In the genomic region with DNA sequence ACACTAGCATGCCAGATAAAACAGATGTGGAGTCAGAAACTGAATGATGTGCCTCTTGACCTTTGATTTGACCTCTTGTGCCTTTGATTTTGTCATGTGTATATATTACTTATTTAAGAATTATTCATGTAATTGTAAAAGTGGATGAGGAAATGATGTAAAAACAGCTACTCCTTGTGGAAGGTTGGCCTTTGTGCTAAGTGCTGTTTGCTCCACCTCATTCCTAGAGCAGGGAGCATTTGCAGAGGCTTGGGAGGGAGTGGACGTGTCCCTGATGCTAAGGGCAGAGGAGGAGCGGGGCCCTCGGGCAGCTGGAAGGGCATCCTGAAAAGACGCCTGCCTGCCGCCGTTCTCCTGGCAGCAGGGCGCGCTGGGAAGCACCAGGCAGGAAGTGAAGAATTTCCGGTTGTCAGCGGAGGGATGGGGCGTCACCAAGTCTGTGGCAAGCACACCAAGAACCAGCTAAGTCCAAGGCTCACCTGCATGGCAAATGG, we compare ENCODE assay signal across 8 cellular contexts.
DNase-seq lines count a peak whose midpoint lies in the region; ATAC-seq and TF ChIP-seq lines count a peak whose summit lies in the region.

No MANE protein-coding gene starts in this region.

- TF ChIP-seq CTCF in brain microvascular endothelial cell (IDR thresholded peaks at IDR 0.05; ENCODE audit: low read depth, low read length, missing control alignments), result no peak
- TF ChIP-seq CTCF in neural crest cell (conservative IDR thresholded peaks at IDR 0.05), result no peak

- H3K4me3 ChIP-seq in BLaER1 (no peak overlapping the region), MG63 (peak overlapping the region; percentile 12), brain microvascular endothelial cell (ENCODE audit: low read depth, low read length) (no peak overlapping the region)

- in situ Hi-C loops in brain microvascular endothelial cell (cut with HindIII; ENCODE audit: low pct_ligation_motif_present, low sequenced_read_pairs) (no loop called here), G401 (cut with HindIII; ENCODE audit: low sequenced_read_pairs) (no loop called here)

- H3K4me1 ChIP-seq in BLaER1, result peaks cover 7% of the 10 kb centered on the region

- H3K4me2 ChIP-seq in BLaER1, result peak overlapping the region; percentile 76

- H3K9ac ChIP-seq in BLaER1, result no peak overlapping the region

- peak overlapping the region; percentile 43 for H3K27ac Mint-ChIP-seq in neural crest cell (ENCODE audit: unreplicated experiment)

- H3K36me3 Mint-ChIP-seq in neural crest cell (ENCODE audit: low read depth), result no peaks in the 10 kb centered on the region

- H3K36me3 ChIP-seq in BLaER1 (no peaks in the 10 kb centered on the region), MG63 (no peaks in the 10 kb centered on the region), brain microvascular endothelial cell (replicated peaks) (no peaks in the 10 kb centered on the region)

- H3K9me3 Mint-ChIP-seq in neural crest cell, result peaks cover 4% of the 10 kb centered on the region

- H3K27me3 Mint-ChIP-seq in neural crest cell (ENCODE audit: low read depth), result no peaks in the 10 kb centered on the region

- H3K4me1 Mint-ChIP-seq in neural crest cell, result no peaks in the 10 kb centered on the region

- H4K20me1 ChIP-seq in BLaER1, result no peaks in the 10 kb centered on the region

- DNase-seq in MG63 (peak; percentile 97), brain microvascular endothelial cell (peak; percentile 29), neural crest cell (ENCODE audit: low read depth, low spot score) (no peak), NCI-H345 treated with DMSO at 0.1 percent for 48 hours (lab: John Stamatoyannopoulos, UW; ENCODE audit: unreplicated experiment) (no peak), G401 (ENCODE audit: low spot score) (no peak)

- H3K9me3 ChIP-seq in BLaER1, result no peaks in the 10 kb centered on the region
- H3K9me3 ChIP-seq in MG63, result no peaks in the 10 kb centered on the region

- no peak overlapping the region for H3K4me3 Mint-ChIP-seq in neural crest cell

- H3K27ac ChIP-seq in BLaER1 (0 out of 2 replicates have a peak overlapping the region, but pooled peaks have one; percentile 10), brain microvascular endothelial cell (no peak overlapping the region)

- no peaks in the 10 kb centered on the region for H3K27me3 ChIP-seq in BLaER1
- H3K27me3 ChIP-seq in MG63, result no peaks in the 10 kb centered on the region
- no peaks in the 10 kb centered on the region for H3K27me3 ChIP-seq in brain microvascular endothelial cell (replicated peaks)

- ATAC-seq in HG02798 (IDR thresholded peaks at IDR 0.05; ENCODE audit: poor library complexity, unreplicated experiment) (no peak), HG02885 (IDR thresholded peaks at IDR 0.05; ENCODE audit: poor library complexity, unreplicated experiment) (no peak)

Comparison
In these comparisons a context has a peak if more than half of its experiments do, and no peak if none do; other contexts are left out.
1. DNase-seq: peak in MG63 (single experiment) and brain microvascular endothelial cell (single experiment); none in neural crest cell (single experiment), NCI-H345 treated with DMSO at 0.1 percent for 48 hours (single experiment) and G401 (single experiment).